Comparison of ENCODE assay signal across 16 cellular contexts in the genomic region with DNA sequence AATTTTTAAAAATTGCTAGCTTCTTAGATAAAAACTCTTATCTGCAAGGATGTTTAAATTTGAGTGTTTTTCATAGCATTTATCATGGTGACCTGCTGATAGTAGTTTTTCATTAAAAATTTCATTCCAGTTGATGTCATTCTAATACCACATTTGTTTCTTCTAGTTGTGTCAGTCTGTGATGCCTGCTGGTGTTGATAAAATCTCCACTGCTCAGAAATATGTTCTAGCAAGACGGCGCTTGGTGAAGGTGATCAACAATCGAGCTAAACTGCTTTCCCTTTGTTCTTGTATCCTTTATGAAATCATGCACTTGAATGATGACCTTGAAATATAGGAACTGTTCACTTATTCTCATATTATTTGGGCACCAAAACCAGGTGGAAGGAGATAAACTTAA. TPM values are rescaled to one million over a fixed set of nuclear protein-coding genes. Genes with fewer than 3 reads are reported as not detected.
DNase-seq lines count a peak whose midpoint lies in the region; ATAC-seq and TF ChIP-seq lines count a peak whose summit lies in the region.
"Had no signal": no experiment of that assay in that cellular context is flagged by ENCODE, and none has a peak within 500 bp of the region (broad histone marks: within the 10 kb centered on the region; RNA-seq: fewer than 3 reads in every experiment).

No MANE protein-coding gene starts in this region.

- DNase-seq in activated T-cell treated with anti-CD3 and anti-CD28 coated beads, Interleukin-2, amount 50 U/mL, for 72 hours = no peak
- no peak for DNase-seq in activated T-cell treated with anti-CD3 and anti-CD28 coated beads, Interleukin-2, amount 50 U/mL, for 4 hours
- DNase-seq in WERI-Rb-1 (no peak), mesothelial cell of epicardium (ENCODE audit: low spot score in 2 of 2, unreplicated experiment in 2 of 2) (no peak), Peyer's patch (no peak), amniotic stem cell (lab: John Stamatoyannopoulos, UW) (no peak)
- DNase-seq in naive thymus-derived CD8-positive, alpha-beta T cell = no peak
- DNase-seq: CD4-positive, alpha-beta T cell; DMS79; GDM1; GOT3; H9 had no signal

- H3K9me3 ChIP-seq in WERI-Rb-1 (ENCODE audit: severe bottlenecking) (no peaks in the 10 kb centered on the region), Peyer's patch (no peaks in the 10 kb centered on the region)
- H3K9me3 ChIP-seq: A549, Caco-2 had no signal

- no peak for ATAC-seq in activated T-cell treated with anti-CD3 and anti-CD28 coated beads, Interleukin-2, amount 50 U/mL, for 72 hours (replicated peaks in 1 of 2)
- no peak for ATAC-seq in activated T-cell treated with anti-CD3 and anti-CD28 coated beads, Interleukin-2, amount 50 U/mL, for 4 hours
- no peak for ATAC-seq in naive thymus-derived CD8-positive, alpha-beta T cell

- H3K9me3 Mint-ChIP-seq in activated T-cell treated with anti-CD3 and anti-CD28 coated beads, Interleukin-2, amount 50 U/mL, for 72 hours = no peaks in the 10 kb centered on the region
- H3K9me3 Mint-ChIP-seq in activated T-cell treated with anti-CD3 and anti-CD28 coated beads, Interleukin-2, amount 50 U/mL, for 4 hours = no peaks in the 10 kb centered on the region
- H3K9me3 Mint-ChIP-seq in mesothelial cell of epicardium = no peaks in the 10 kb centered on the region
- H3K9me3 Mint-ChIP-seq in naive thymus-derived CD8-positive, alpha-beta T cell = no peaks in the 10 kb centered on the region
- H3K9me3 Mint-ChIP-seq: CD4-positive, alpha-beta T cell; H9; IgD-negative memory B cell had no signal

- POLR2A ChIA-PET in naive thymus-derived CD8-positive, alpha-beta T cell (lab: Charles Lee) = interaction anchor here (1.3 kb wide), 1 partner anchor 18 kb away, joined by 3 read pairs; a partner anchor contains a TSS

- peaks cover 79% of the 10 kb centered on the region for H3K36me3 ChIP-seq in WERI-Rb-1
- peaks cover 0 to 65% (median 0%) of the 10 kb centered on the region in 3 donors for H3K36me3 ChIP-seq in Peyer's patch

- H3K27me3 Mint-ChIP-seq in activated T-cell treated with anti-CD3 and anti-CD28 coated beads, Interleukin-2, amount 50 U/mL, for 72 hours (ENCODE audit: low read depth) = no peaks in the 10 kb centered on the region
- H3K27me3 Mint-ChIP-seq in activated T-cell treated with anti-CD3 and anti-CD28 coated beads, Interleukin-2, amount 50 U/mL, for 4 hours (ENCODE audit: low read depth) = no peaks in the 10 kb centered on the region
- H3K27me3 Mint-ChIP-seq in mesothelial cell of epicardium (ENCODE audit: low read depth) = no peaks in the 10 kb centered on the region
- H3K27me3 Mint-ChIP-seq in naive thymus-derived CD8-positive, alpha-beta T cell = no peaks in the 10 kb centered on the region
- H3K27me3 Mint-ChIP-seq: CD4-positive, alpha-beta T cell; IgD-negative memory B cell had no signal

- H3K4me3 ChIP-seq in WERI-Rb-1 (ENCODE audit: low read depth, low read length) (no peak overlapping the region), Peyer's patch (no peak overlapping the region)
- H3K4me3 ChIP-seq: A549 had no signal

- no peak overlapping the region for H3K4me3 Mint-ChIP-seq in activated T-cell treated with anti-CD3 and anti-CD28 coated beads, Interleukin-2, amount 50 U/mL, for 72 hours
- H3K4me3 Mint-ChIP-seq in activated T-cell treated with anti-CD3 and anti-CD28 coated beads, Interleukin-2, amount 50 U/mL, for 4 hours = no peak overlapping the region
- no peak overlapping the region for H3K4me3 Mint-ChIP-seq in mesothelial cell of epicardium
- no peak overlapping the region for H3K4me3 Mint-ChIP-seq in naive thymus-derived CD8-positive, alpha-beta T cell
- H3K4me3 Mint-ChIP-seq: CD4-positive, alpha-beta T cell; H9; IgD-negative memory B cell had no signal

- H3K4me1 ChIP-seq in Peyer's patch = no peaks in the 10 kb centered on the region
- H3K4me1 ChIP-seq: A549, Caco-2 had no signal

- H3K27me3 ChIP-seq in WERI-Rb-1 (ENCODE audit: insufficient read depth, low read depth, severe bottlenecking) (no peaks in the 10 kb centered on the region), Peyer's patch (no peaks in the 10 kb centered on the region)

- TF ChIP-seq CTCF in WERI-Rb-1 (IDR thresholded peaks at IDR 0.05; ENCODE audit: low read depth, low read length) (no peak), mesothelial cell of epicardium (IDR thresholded peaks at IDR 0.05; ENCODE audit: unreplicated experiment) (no peak), Peyer's patch (IDR thresholded peaks at IDR 0.05) (no peak)

- H3K27ac Mint-ChIP-seq in activated T-cell treated with anti-CD3 and anti-CD28 coated beads, Interleukin-2, amount 50 U/mL, for 72 hours = peak overlapping the region; percentile 47
- H3K27ac Mint-ChIP-seq in mesothelial cell of epicardium = peak overlapping the region; percentile 35
- no peak overlapping the region for H3K27ac Mint-ChIP-seq in naive thymus-derived CD8-positive, alpha-beta T cell
- H3K27ac Mint-ChIP-seq: CD4-positive, alpha-beta T cell; IgD-negative memory B cell had no signal

- no peaks in the 10 kb centered on the region for H3K4me1 Mint-ChIP-seq in activated T-cell treated with anti-CD3 and anti-CD28 coated beads, Interleukin-2, amount 50 U/mL, for 72 hours (ENCODE audit: low read depth)
- no peaks in the 10 kb centered on the region for H3K4me1 Mint-ChIP-seq in activated T-cell treated with anti-CD3 and anti-CD28 coated beads, Interleukin-2, amount 50 U/mL, for 4 hours (ENCODE audit: low read depth)
- H3K4me1 Mint-ChIP-seq in mesothelial cell of epicardium = peaks cover 13% of the 10 kb centered on the region
- H3K4me1 Mint-ChIP-seq in naive thymus-derived CD8-positive, alpha-beta T cell = peaks cover 0 to 1% (median 0%) of the 10 kb centered on the region in 4 donors
- H3K4me1 Mint-ChIP-seq: H9, IgD-negative memory B cell had no signal

- H3K36me3 Mint-ChIP-seq in activated T-cell treated with anti-CD3 and anti-CD28 coated beads, Interleukin-2, amount 50 U/mL, for 72 hours (ENCODE audit: insufficient read depth in 2 of 2) = peaks cover 5 to 30% of the 10 kb centered on the region in 2 donors
- peaks cover 38% of the 10 kb centered on the region for H3K36me3 Mint-ChIP-seq in activated T-cell treated with anti-CD3 and anti-CD28 coated beads, Interleukin-2, amount 50 U/mL, for 4 hours (ENCODE audit: insufficient read depth)
- H3K36me3 Mint-ChIP-seq in mesothelial cell of epicardium = peaks cover 28% of the 10 kb centered on the region
- peaks cover 0 to 90% (median 8%) of the 10 kb centered on the region in 3 donors for H3K36me3 Mint-ChIP-seq in naive thymus-derived CD8-positive, alpha-beta T cell

- H3K27ac ChIP-seq in WERI-Rb-1 (peak overlapping the region; percentile 18; the same call in 1 of the 2 replicates), Peyer's patch (no peak overlapping the region)
- H3K27ac ChIP-seq: A549, C4-2B had no signal

- no peak for TF ChIP-seq POLR2A in Peyer's patch (IDR thresholded peaks at IDR 0.05)

RNA-seq across cellular contexts. Expression of a gene that starts 17.6 kb away (rescaled TPM):
- total RNA-seq in activated T-cell treated with anti-CD3 and anti-CD28 coated beads, Interleukin-2, amount 50 U/mL, for 72 hours = 10 to 100 TPM; 17.1 to 17.8 TPM
- 10 to 100 TPM; 17.2 to 20.6 (median 19.8) TPM for total RNA-seq in activated T-cell treated with anti-CD3 and anti-CD28 coated beads, Interleukin-2, amount 50 U/mL, for 4 hours
- total RNA-seq in mesothelial cell of epicardium (46.3 to 48.6 TPM (median 47.7 TPM) in 3 replicates), Peyer's patch (10 to 100 TPM; 17.3 to 26.2 (median 18.2) TPM)
- total RNA-seq in naive thymus-derived CD8-positive, alpha-beta T cell = 10 to 100 TPM; 26.8 to 31.1 TPM
- polyA plus RNA-seq in naive thymus-derived CD8-positive, alpha-beta T cell = 10 to 100 TPM; 46.5 to 56.6 (median 55.4) TPM

Comparison
In these comparisons a context has a peak if more than half of its experiments do, and no peak if none do; other contexts are left out.
1. H3K27ac Mint-ChIP-seq: peak in activated T-cell treated with anti-CD3 and anti-CD28 coated beads, Interleukin-2, amount 50 U/mL, for 72 hours (single experiment) and mesothelial cell of epicardium (single experiment); none in naive thymus-derived CD8-positive, alpha-beta T cell (0 of 10).